Comparison of ENCODE assay signal across 10 cellular contexts in the genomic region with DNA sequence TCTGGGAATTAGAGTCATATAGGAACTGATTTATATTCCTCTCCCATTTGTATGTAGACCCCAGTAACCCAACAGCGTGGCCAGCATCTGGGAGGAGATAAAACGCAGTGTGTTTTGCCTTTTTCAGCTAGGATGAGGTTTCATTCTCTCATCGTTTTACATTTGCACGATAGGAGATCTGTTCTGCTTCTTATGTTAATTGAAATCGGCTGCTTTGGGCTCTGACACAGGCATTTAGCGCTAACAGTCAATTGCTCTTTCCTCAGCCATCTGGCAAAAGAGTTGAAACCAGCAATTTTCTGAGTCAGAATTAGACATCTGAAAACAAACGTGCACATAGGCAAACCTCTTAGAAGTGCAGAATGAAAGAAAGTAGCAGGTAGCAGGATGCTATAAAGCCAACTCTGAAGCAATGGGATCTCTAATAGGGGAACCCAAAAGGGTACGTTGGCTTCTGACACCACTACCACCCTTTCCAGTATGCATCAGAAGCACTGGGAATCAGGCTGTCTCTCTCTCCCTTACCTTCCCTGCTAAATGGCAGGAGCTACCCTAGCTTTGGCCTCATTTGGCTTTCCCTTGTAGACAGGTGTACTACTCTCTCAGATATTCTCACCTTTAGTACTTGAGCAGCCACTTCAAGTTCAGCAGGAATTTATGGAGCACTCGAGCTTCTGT.
DNase-seq lines count a peak whose midpoint lies in the region; ATAC-seq and TF ChIP-seq lines count a peak whose summit lies in the region.
"Had no signal": no experiment of that assay in that cellular context is flagged by ENCODE, and none has a peak within 500 bp of the region (broad histone marks: within the 10 kb centered on the region; RNA-seq: fewer than 3 reads in every experiment).

No MANE protein-coding gene starts in this region.

- H3K9ac ChIP-seq in mammary epithelial cell (ENCODE audit: insufficient read depth, low read length) (no peak overlapping the region), endocrine pancreas (ENCODE audit: control insufficient read depth, insufficient read depth, low read length) (peak overlapping the region; percentile 8)

- TF ChIP-seq CTCF in breast epithelium (IDR thresholded peaks at IDR 0.05) (no peak), mammary epithelial cell (conservative IDR thresholded peaks at IDR 0.05 in 1 of 2, IDR thresholded peaks at IDR 0.05 in 1 of 2; ENCODE audit: extremely low read depth in 1 of 2, insufficient read depth in 1 of 2, low read depth in 1 of 2, low read length in 2 of 2) (no peak), upper lobe of right lung (IDR thresholded peaks at IDR 0.05) (no peak)

- H3K9me3 ChIP-seq in breast epithelium (no peaks in the 10 kb centered on the region), mammary epithelial cell (replicated peaks; ENCODE audit: insufficient read depth, low read length) (peaks cover 3% of the 10 kb centered on the region), endocrine pancreas (ENCODE audit: control insufficient read depth, low read length) (no peaks in the 10 kb centered on the region), upper lobe of right lung (no peaks in the 10 kb centered on the region)
- H3K9me3 ChIP-seq: Peyer's patch had no signal

- no peaks in the 10 kb centered on the region for H3K27me3 ChIP-seq in breast epithelium
- H3K27me3 ChIP-seq in mammary epithelial cell (ENCODE audit: insufficient read depth, low read length) = no peaks in the 10 kb centered on the region
- no peaks in the 10 kb centered on the region for H3K27me3 ChIP-seq in endocrine pancreas (ENCODE audit: control insufficient read depth, insufficient read depth, low read length)
- H3K27me3 ChIP-seq in upper lobe of right lung = peaks cover 4% of the 10 kb centered on the region
- H3K27me3 ChIP-seq: Peyer's patch had no signal

- CTCF ChIA-PET in mammary epithelial cell (lab: Charles Lee; ENCODE audit: low non-redundant PET) = no interaction called here

- H4K20me1 ChIP-seq in mammary epithelial cell (ENCODE audit: insufficient read depth, low read length) = no peaks in the 10 kb centered on the region

- no peak overlapping the region for H3K4me2 ChIP-seq in mammary epithelial cell (ENCODE audit: insufficient read depth, low read depth, low read length)

- no peak overlapping the region for H2AFZ ChIP-seq in mammary epithelial cell (ENCODE audit: low read depth, low read length)

- in situ Hi-C loops in mammary epithelial cell (cut with MboI; ENCODE audit: low sequenced_read_pairs in 2 of 2) = loop anchor here in 1 of 2 donors (25.0 kb wide), 1 partner anchor 275 kb away; no protein-coding TSS in a partner anchor

- peak; percentile 25 for ATAC-seq in upper lobe of right lung
- ATAC-seq in Right ventricle myocardium superior (ENCODE audit: poor library complexity) = no peak
- ATAC-seq in HG03354 (IDR thresholded peaks at IDR 0.05; ENCODE audit: poor library complexity, severe bottlenecking, unreplicated experiment) = no peak

- H3K4me3 ChIP-seq in breast epithelium (peak overlapping the region in 1 of 3 donors; percentile 20), mammary epithelial cell (replicated peaks in 1 of 3; ENCODE audit: insufficient read depth in 1 of 3, low read depth in 2 of 3, low read length in 3 of 3) (no peak overlapping the region), endocrine pancreas (ENCODE audit: control insufficient read depth, insufficient read depth, low read length) (peak overlapping the region; percentile 67), upper lobe of right lung (no peak overlapping the region)
- H3K4me3 ChIP-seq: Peyer's patch had no signal

- dilution Hi-C loops in mammary epithelial cell (cut with HindIII; ENCODE audit: low sequenced_read_pairs) = no loop called here

- H3K79me2 ChIP-seq in mammary epithelial cell (ENCODE audit: insufficient read depth, low read length) = no peaks in the 10 kb centered on the region

- H3K27ac ChIP-seq in breast epithelium (peak overlapping the region; percentile 21 to 59), mammary epithelial cell (ENCODE audit: insufficient read depth, low read depth, low read length) (no peak overlapping the region), upper lobe of right lung (no peak overlapping the region)
- H3K27ac ChIP-seq: Peyer's patch had no signal

- H3K36me3 ChIP-seq in breast epithelium (no peaks in the 10 kb centered on the region), mammary epithelial cell (ENCODE audit: insufficient read depth, low read length) (no peaks in the 10 kb centered on the region), endocrine pancreas (ENCODE audit: control insufficient read depth, insufficient read depth, low read length) (no peaks in the 10 kb centered on the region), upper lobe of right lung (no peaks in the 10 kb centered on the region)
- H3K36me3 ChIP-seq: Peyer's patch had no signal

- TF ChIP-seq POLR2A in breast epithelium (IDR thresholded peaks at IDR 0.05) = no peak

- no peak for DNase-seq in breast epithelium (ENCODE audit: low spot score in 2 of 2)
- DNase-seq in mammary epithelial cell = no peak
- peak; percentile 97 for DNase-seq in NCI-H2171 treated with DMSO at 0.1 percent for 48 hours (lab: John Stamatoyannopoulos, UW)
- no peak for DNase-seq in upper lobe of right lung
- DNase-seq in mesenteric fat pad (ENCODE audit: low spot score) = no peak
- no peak for DNase-seq in Right ventricle myocardium superior
- DNase-seq: activated effector memory CD4-positive, alpha-beta T cell treated with anti-CD3 and anti-CD28 coated beads, Interleukin-2, amount 50 U/mL, for 16 hours; Peyer's patch had no signal

- WGBS in mammary epithelial cell (ENCODE audit: low coverage, missing lambda C conversion rate) = 95% methylated on average over 9 of the region's 9 CpGs

- intact Hi-C loops in breast epithelium (cut with DNase I; ENCODE audit: low total_unique reads) = no loop called here
- intact Hi-C loops in mammary epithelial cell (cut with micrococcal nuclease) = loop anchor here (10.0 kb wide), 1 partner anchor 288 kb away; no protein-coding TSS in a partner anchor
- intact Hi-C loops in upper lobe of right lung (cut with DNase I) = no loop called here
- intact Hi-C loops in Right ventricle myocardium superior (cut with DNase I) = loop anchor here (10.0 kb wide), 1 partner anchor 222 kb away; a partner anchor contains a TSS

- H3K4me1 ChIP-seq in breast epithelium (no peaks in the 10 kb centered on the region), mammary epithelial cell (ENCODE audit: insufficient read depth, low read length) (peaks cover 25% of the 10 kb centered on the region), endocrine pancreas (ENCODE audit: control insufficient read depth, insufficient read depth, low read length) (peaks cover 26% of the 10 kb centered on the region), upper lobe of right lung (peaks cover 2% of the 10 kb centered on the region)

- BruUV-seq in mammary epithelial cell (replicated peaks; lab: Mats Ljungman, UMichigan) = no TSS peak

Comparison
In these comparisons a context has a peak if more than half of its experiments do, and no peak if none do; other contexts are left out.
1. H3K27ac ChIP-seq: peak in breast epithelium (2 of 2); none in mammary epithelial cell (single experiment) and upper lobe of right lung (single experiment).
2. intact Hi-C loops: an anchor here in mammary epithelial cell (10.0 kb wide) and Right ventricle myocardium superior (10.0 kb wide); none called in breast epithelium and upper lobe of right lung.